ENCODE assay signal across 30 cellular contexts in genomic region chrX:2414384-2414783, GRCh38.
"Had no signal": no experiment of that assay in that cellular context is flagged by ENCODE, and none has a peak within 500 bp of the region (broad histone marks: within the 10 kb centered on the region; RNA-seq: fewer than 3 reads in every experiment).

No MANE protein-coding gene starts in this region.

- DNase-seq: natural killer cell; occipital lobe; ovary; posterior cingulate gyrus; psoas muscle; right cardiac atrium; spleen; stimulated activated CD4-positive, alpha-beta T cell treated with anti-CD3 and anti-CD28 coated beads, Interleukin-12 subunit alpha, Interleukin-12 subunit beta, amount 100 ng/mL, for 4 hours; stimulated activated CD4-positive, alpha-beta T cell treated with anti-CD3 and anti-CD28 coated beads, Interleukin-1b, Interleukin-23, amount 100 ng/mL, for 48 hours; stimulated activated CD4-positive, alpha-beta T cell treated with anti-CD3 and anti-CD28 coated beads, Interleukin-4, amount 100 ng/mL, for 1 hour; stimulated activated CD4-positive, alpha-beta T cell treated with anti-CD3 and anti-CD28 coated beads, Interleukin-4, amount 100 ng/mL, for 4 hours; stimulated activated CD8-positive, alpha-beta memory T cell treated with anti-CD3 and anti-CD28 coated beads, Interleukin-4, amount 100 ng/mL, for 48 hours; stimulated activated naive CD4-positive, alpha-beta T cell; stimulated activated naive CD8-positive, alpha-beta T cell treated with anti-CD3 and anti-CD28 coated beads, Interleukin-15, amount 100 ng/mL, for 72 hours; stimulated activated naive CD8-positive, alpha-beta T cell treated with anti-CD3 and anti-CD28 coated beads, Interleukin-15, Interleukin-2, amounts not matched to agents 100 U/mL and 50 U/mL, for 24 hours; substantia nigra; testis; tibial artery; transverse colon; upper lobe of right lung; uterus had no signal

- H3K36me3 Mint-ChIP-seq: natural killer cell, neural progenitor cell had no signal

- H3K4me3 Mint-ChIP-seq: natural killer cell; nephron; neural progenitor cell; stimulated activated memory B cell treated with anti-CD40 and anti-IgM and Interleukin-4, amounts not matched to agents 10 μg/mL and 1 μg/mL and 100 μg/mL, for 72 hours; stimulated activated naive CD8-positive, alpha-beta T cell treated with anti-CD3 and anti-CD28 coated beads, Interleukin-15, amount 100 ng/mL, for 72 hours; type B pancreatic cell had no signal

- H3K4me3 ChIP-seq: neural progenitor cell, ovary, psoas muscle, skin epidermis, smooth muscle cell, spleen, suprapubic skin, testis, tibial artery, transverse colon, upper lobe of right lung, uterus had no signal

- H3K4me1 ChIP-seq: neural progenitor cell, parathyroid adenoma, psoas muscle, spleen, suprapubic skin, testis, tibial artery, upper lobe of right lung, uterus had no signal

- H3K27me3 Mint-ChIP-seq: progenitor cell of endocrine pancreas; stimulated activated memory B cell treated with anti-CD40 and anti-IgM and Interleukin-4, amounts not matched to agents 10 μg/mL and 1 μg/mL and 100 μg/mL, for 72 hours; stimulated activated naive CD8-positive, alpha-beta T cell treated with anti-CD3 and anti-CD28 coated beads, Interleukin-15, amount 100 ng/mL, for 72 hours; type B pancreatic cell had no signal

- H3K27ac Mint-ChIP-seq: natural killer cell; nephron; neural progenitor cell; progenitor cell of endocrine pancreas; stimulated activated memory B cell treated with anti-CD40 and anti-IgM and Interleukin-4, amounts not matched to agents 10 μg/mL and 1 μg/mL and 100 μg/mL, for 72 hours; stimulated activated naive CD8-positive, alpha-beta T cell treated with anti-CD3 and anti-CD28 coated beads, Interleukin-15, amount 100 ng/mL, for 72 hours; type B pancreatic cell had no signal

- H3K4me2 ChIP-seq: neural progenitor cell, smooth muscle cell had no signal

- H3K9me3 Mint-ChIP-seq: natural killer cell; nephron; neural progenitor cell; stimulated activated memory B cell treated with anti-CD40 and anti-IgM and Interleukin-4, amounts not matched to agents 10 μg/mL and 1 μg/mL and 100 μg/mL, for 72 hours; stimulated activated naive CD8-positive, alpha-beta T cell treated with anti-CD3 and anti-CD28 coated beads, Interleukin-15, amount 100 ng/mL, for 72 hours; type B pancreatic cell had no signal

- H3K27ac ChIP-seq: neural progenitor cell, ovary, parathyroid adenoma, psoas muscle, skin epidermis, spleen, suprapubic skin, testis, tibial artery, transverse colon, upper lobe of right lung, uterus had no signal

- H3K36me3 ChIP-seq: neural progenitor cell, ovary, suprapubic skin, tibial artery, transverse colon, upper lobe of right lung, uterus had no signal

- H3K27me3 ChIP-seq: neural progenitor cell, ovary, spleen, suprapubic skin, testis, tibial artery, transverse colon, upper lobe of right lung, uterus had no signal

- H3K9ac ChIP-seq: neural progenitor cell, parathyroid adenoma had no signal

- H3K9me3 ChIP-seq: ovary, psoas muscle, suprapubic skin, testis, tibial artery, transverse colon, upper lobe of right lung, uterus had no signal

- H3K4me1 Mint-ChIP-seq: natural killer cell; stimulated activated memory B cell treated with anti-CD40 and anti-IgM and Interleukin-4, amounts not matched to agents 10 μg/mL and 1 μg/mL and 100 μg/mL, for 72 hours; stimulated activated naive CD8-positive, alpha-beta T cell treated with anti-CD3 and anti-CD28 coated beads, Interleukin-15, amount 100 ng/mL, for 72 hours had no signal

- H2AFZ ChIP-seq: neural progenitor cell, parathyroid adenoma had no signal
